In the genomic region with DNA sequence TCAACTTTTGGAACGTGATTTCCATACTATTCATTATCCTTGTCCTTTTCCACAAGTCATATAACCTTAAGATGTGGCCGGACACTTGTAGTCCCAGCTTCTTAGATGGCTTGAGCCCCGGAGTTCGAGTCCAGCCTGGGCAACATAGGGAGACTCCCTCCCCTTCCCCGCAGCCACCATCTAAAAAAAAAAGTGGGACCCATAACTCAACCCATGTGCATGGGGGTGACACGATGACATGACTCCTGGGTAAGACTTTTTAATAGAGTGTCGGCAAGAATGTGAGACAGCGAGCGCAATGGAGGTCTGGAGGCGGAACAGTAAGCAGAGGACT, we compare ENCODE assay signal across 1 cellular context.
TF ChIP-seq lines count a peak whose summit lies in the region.

No MANE protein-coding gene starts in this region.

TF ChIP-seq in K562, 482 proteins besides CTCF, POLR2A, EP300 and RAD21 (continued from another document and continues in another):
- TF ChIP-seq, protein P1, sequence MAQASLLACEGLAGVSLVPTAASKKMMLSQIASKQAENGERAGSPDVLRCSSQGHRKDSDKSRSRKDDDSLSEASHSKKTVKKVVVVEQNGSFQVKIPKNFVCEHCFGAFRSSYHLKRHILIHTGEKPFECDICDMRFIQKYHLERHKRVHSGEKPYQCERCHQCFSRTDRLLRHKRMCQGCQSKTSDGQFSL (CRISPR knock-in tag; IDR thresholded peaks at IDR 0.05) = no peak
- TF ChIP-seq, protein P1 (tag; IDR thresholded peaks at IDR 0.05) = no peak
- no peak for TF ChIP-seq RBM39 (optimal IDR thresholded peaks at IDR 0.05; ENCODE audit: low read depth, low read length)
- TF ChIP-seq, protein P2, sequence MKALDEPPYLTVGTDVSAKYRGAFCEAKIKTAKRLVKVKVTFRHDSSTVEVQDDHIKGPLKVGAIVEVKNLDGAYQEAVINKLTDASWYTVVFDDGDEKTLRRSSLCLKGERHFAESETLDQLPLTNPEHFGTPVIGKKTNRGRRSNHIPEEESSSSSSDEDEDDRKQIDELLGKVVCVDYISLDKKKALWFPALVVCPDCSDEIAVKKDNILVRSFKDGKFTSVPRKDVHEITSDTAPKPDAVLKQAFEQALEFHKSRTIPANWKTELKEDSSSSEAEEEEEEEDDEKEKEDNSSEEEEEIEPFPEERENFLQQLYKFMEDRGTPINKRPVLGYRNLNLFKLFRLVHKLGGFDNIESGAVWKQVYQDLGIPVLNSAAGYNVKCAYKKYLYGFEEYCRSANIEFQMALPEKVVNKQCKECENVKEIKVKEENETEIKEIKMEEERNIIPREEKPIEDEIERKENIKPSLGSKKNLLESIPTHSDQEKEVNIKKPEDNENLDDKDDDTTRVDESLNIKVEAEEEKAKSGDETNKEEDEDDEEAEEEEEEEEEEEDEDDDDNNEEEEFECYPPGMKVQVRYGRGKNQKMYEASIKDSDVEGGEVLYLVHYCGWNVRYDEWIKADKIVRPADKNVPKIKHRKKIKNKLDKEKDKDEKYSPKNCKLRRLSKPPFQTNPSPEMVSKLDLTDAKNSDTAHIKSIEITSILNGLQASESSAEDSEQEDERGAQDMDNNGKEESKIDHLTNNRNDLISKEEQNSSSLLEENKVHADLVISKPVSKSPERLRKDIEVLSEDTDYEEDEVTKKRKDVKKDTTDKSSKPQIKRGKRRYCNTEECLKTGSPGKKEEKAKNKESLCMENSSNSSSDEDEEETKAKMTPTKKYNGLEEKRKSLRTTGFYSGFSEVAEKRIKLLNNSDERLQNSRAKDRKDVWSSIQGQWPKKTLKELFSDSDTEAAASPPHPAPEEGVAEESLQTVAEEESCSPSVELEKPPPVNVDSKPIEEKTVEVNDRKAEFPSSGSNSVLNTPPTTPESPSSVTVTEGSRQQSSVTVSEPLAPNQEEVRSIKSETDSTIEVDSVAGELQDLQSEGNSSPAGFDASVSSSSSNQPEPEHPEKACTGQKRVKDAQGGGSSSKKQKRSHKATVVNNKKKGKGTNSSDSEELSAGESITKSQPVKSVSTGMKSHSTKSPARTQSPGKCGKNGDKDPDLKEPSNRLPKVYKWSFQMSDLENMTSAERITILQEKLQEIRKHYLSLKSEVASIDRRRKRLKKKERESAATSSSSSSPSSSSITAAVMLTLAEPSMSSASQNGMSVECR (CRISPR knock-in tag; IDR thresholded peaks at IDR 0.05) = no peak
- TF ChIP-seq BRD4 (IDR thresholded peaks at IDR 0.05) = no peak
- no peak for TF ChIP-seq POU5F1 (IDR thresholded peaks at IDR 0.05; ENCODE audit: borderline replicate concordance, low read depth, low read length, partially characterized antibody)
- no peak for TF ChIP-seq RNF2 (IDR thresholded peaks at IDR 0.05)
- TF ChIP-seq SMC3 (conservative IDR thresholded peaks at IDR 0.05; ENCODE audit: insufficient read depth, low read depth, low read length) = no peak
- no peak for TF ChIP-seq SREBF1 (IDR thresholded peaks at IDR 0.05; ENCODE audit: borderline replicate concordance, low read depth, low read length)
- no peak for TF ChIP-seq SMAD4 (CRISPR knock-in tag; conservative IDR thresholded peaks at IDR 0.05)
- TF ChIP-seq TBL1XR1 (IDR thresholded peaks at IDR 0.05; ENCODE audit: low read length in 2 of 2) = no peak
- 0 out of 2 replicates have a peak, but pooled peaks have one; percentile 47 for TF ChIP-seq HMG20B (CRISPR knock-in tag; IDR thresholded peaks at IDR 0.05)
- TF ChIP-seq POLR3G (IDR thresholded peaks at IDR 0.05; ENCODE audit: extremely low read depth, insufficient read length, insufficient replicate concordance) = no peak
- no peak for TF ChIP-seq ZBED1 (IDR thresholded peaks at IDR 0.05)
- TF ChIP-seq, protein P3, sequence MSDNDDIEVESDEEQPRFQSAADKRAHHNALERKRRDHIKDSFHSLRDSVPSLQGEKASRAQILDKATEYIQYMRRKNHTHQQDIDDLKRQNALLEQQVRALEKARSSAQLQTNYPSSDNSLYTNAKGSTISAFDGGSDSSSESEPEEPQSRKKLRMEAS (CRISPR knock-in tag; IDR thresholded peaks at IDR 0.05) = peak; percentile 81
- TF ChIP-seq ZFX (CRISPR knock-in tag; IDR thresholded peaks at IDR 0.05) = no peak
- TF ChIP-seq, protein P4, sequence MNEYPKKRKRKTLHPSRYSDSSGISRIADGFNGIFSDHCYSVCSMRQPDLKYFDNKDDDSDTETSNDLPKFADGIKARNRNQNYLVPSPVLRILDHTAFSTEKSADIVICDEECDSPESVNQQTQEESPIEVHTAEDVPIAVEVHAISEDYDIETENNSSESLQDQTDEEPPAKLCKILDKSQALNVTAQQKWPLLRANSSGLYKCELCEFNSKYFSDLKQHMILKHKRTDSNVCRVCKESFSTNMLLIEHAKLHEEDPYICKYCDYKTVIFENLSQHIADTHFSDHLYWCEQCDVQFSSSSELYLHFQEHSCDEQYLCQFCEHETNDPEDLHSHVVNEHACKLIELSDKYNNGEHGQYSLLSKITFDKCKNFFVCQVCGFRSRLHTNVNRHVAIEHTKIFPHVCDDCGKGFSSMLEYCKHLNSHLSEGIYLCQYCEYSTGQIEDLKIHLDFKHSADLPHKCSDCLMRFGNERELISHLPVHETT (CRISPR knock-in tag; conservative IDR thresholded peaks at IDR 0.05 in 1 of 2, IDR thresholded peaks at IDR 0.05 in 1 of 2) = peak in 1 of 2 experiments; percentile 52; a peak in 1 of 4 replicates
- no peak for TF ChIP-seq HDAC1 (IDR thresholded peaks at IDR 0.05)
- no peak for TF ChIP-seq TAF7 (tag; IDR thresholded peaks at IDR 0.05)
- TF ChIP-seq, protein P5, sequence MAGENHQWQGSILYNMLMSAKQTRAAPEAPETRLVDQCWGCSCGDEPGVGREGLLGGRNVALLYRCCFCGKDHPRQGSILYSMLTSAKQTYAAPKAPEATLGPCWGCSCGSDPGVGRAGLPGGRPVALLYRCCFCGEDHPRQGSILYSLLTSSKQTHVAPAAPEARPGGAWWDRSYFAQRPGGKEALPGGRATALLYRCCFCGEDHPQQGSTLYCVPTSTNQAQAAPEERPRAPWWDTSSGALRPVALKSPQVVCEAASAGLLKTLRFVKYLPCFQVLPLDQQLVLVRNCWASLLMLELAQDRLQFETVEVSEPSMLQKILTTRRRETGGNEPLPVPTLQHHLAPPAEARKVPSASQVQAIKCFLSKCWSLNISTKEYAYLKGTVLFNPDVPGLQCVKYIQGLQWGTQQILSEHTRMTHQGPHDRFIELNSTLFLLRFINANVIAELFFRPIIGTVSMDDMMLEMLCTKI (IDR thresholded peaks at IDR 0.05; ENCODE audit: partially characterized antibody) = no peak
- TF ChIP-seq, protein P6, sequence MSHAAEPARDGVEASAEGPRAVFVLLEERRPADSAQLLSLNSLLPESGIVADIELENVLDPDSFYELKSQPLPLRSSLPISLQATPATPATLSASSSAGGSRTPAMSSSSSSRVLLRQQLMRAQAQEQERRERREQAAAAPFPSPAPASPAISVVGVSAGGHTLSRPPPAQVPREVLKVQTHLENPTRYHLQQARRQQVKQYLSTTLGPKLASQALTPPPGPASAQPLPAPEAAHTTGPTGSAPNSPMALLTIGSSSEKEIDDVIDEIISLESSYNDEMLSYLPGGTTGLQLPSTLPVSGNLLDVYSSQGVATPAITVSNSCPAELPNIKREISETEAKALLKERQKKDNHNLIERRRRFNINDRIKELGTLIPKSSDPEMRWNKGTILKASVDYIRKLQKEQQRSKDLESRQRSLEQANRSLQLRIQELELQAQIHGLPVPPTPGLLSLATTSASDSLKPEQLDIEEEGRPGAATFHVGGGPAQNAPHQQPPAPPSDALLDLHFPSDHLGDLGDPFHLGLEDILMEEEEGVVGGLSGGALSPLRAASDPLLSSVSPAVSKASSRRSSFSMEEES (CRISPR knock-in tag; IDR thresholded peaks at IDR 0.05) = no peak
- TF ChIP-seq, protein P7, sequence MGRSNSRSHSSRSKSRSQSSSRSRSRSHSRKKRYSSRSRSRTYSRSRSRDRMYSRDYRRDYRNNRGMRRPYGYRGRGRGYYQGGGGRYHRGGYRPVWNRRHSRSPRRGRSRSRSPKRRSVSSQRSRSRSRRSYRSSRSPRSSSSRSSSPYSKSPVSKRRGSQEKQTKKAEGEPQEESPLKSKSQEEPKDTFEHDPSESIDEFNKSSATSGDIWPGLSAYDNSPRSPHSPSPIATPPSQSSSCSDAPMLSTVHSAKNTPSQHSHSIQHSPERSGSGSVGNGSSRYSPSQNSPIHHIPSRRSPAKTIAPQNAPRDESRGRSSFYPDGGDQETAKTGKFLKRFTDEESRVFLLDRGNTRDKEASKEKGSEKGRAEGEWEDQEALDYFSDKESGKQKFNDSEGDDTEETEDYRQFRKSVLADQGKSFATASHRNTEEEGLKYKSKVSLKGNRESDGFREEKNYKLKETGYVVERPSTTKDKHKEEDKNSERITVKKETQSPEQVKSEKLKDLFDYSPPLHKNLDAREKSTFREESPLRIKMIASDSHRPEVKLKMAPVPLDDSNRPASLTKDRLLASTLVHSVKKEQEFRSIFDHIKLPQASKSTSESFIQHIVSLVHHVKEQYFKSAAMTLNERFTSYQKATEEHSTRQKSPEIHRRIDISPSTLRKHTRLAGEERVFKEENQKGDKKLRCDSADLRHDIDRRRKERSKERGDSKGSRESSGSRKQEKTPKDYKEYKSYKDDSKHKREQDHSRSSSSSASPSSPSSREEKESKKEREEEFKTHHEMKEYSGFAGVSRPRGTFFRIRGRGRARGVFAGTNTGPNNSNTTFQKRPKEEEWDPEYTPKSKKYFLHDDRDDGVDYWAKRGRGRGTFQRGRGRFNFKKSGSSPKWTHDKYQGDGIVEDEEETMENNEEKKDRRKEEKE (IDR thresholded peaks at IDR 0.05; ENCODE audit: borderline replicate concordance in 1 of 2, control insufficient read depth in 1 of 2, low read depth in 2 of 2, low read length in 1 of 2) = no peak
- 0 out of 2 replicates have a peak, but pooled peaks have one; percentile 1 for TF ChIP-seq NR2C2 (CRISPR knock-in tag; IDR thresholded peaks at IDR 0.05)
- no peak for TF ChIP-seq NR2C2 (tag; IDR thresholded peaks at IDR 0.05)
- peak; percentile 20; the same call in 1 of the 2 replicates for TF ChIP-seq NCOR1 (IDR thresholded peaks at IDR 0.05)
- TF ChIP-seq, protein P8, sequence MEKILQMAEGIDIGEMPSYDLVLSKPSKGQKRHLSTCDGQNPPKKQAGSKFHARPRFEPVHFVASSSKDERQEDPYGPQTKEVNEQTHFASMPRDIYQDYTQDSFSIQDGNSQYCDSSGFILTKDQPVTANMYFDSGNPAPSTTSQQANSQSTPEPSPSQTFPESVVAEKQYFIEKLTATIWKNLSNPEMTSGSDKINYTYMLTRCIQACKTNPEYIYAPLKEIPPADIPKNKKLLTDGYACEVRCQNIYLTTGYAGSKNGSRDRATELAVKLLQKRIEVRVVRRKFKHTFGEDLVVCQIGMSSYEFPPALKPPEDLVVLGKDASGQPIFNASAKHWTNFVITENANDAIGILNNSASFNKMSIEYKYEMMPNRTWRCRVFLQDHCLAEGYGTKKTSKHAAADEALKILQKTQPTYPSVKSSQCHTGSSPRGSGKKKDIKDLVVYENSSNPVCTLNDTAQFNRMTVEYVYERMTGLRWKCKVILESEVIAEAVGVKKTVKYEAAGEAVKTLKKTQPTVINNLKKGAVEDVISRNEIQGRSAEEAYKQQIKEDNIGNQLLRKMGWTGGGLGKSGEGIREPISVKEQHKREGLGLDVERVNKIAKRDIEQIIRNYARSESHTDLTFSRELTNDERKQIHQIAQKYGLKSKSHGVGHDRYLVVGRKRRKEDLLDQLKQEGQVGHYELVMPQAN (IDR thresholded peaks at IDR 0.05; ENCODE audit: borderline replicate concordance) = 0 out of 2 replicates have a peak, but pooled peaks have one; percentile 13
- no peak for TF ChIP-seq EZH2 (IDR thresholded peaks at IDR 0.05; ENCODE audit: borderline replicate concordance, low read depth, low read length)
- TF ChIP-seq, protein P9, sequence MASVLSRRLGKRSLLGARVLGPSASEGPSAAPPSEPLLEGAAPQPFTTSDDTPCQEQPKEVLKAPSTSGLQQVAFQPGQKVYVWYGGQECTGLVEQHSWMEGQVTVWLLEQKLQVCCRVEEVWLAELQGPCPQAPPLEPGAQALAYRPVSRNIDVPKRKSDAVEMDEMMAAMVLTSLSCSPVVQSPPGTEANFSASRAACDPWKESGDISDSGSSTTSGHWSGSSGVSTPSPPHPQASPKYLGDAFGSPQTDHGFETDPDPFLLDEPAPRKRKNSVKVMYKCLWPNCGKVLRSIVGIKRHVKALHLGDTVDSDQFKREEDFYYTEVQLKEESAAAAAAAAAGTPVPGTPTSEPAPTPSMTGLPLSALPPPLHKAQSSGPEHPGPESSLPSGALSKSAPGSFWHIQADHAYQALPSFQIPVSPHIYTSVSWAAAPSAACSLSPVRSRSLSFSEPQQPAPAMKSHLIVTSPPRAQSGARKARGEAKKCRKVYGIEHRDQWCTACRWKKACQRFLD (CRISPR knock-in tag; IDR thresholded peaks at IDR 0.05) = no peak
- TF ChIP-seq, protein P10, sequence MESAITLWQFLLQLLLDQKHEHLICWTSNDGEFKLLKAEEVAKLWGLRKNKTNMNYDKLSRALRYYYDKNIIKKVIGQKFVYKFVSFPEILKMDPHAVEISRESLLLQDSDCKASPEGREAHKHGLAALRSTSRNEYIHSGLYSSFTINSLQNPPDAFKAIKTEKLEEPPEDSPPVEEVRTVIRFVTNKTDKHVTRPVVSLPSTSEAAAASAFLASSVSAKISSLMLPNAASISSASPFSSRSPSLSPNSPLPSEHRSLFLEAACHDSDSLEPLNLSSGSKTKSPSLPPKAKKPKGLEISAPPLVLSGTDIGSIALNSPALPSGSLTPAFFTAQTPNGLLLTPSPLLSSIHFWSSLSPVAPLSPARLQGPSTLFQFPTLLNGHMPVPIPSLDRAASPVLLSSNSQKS (CRISPR knock-in tag; IDR thresholded peaks at IDR 0.05) = no peak
- peak; percentile 58 for TF ChIP-seq EHMT2 (IDR thresholded peaks at IDR 0.05)
- peak; percentile 62; the same call in 1 of the 2 replicates for TF ChIP-seq ZNF644 (tag; IDR thresholded peaks at IDR 0.05; ENCODE audit: low read depth)
- no peak for TF ChIP-seq GTF2E2 (tag; IDR thresholded peaks at IDR 0.05)
- no peak for TF ChIP-seq HDAC3 (IDR thresholded peaks at IDR 0.05; ENCODE audit: borderline replicate concordance, partially characterized antibody)
- no peak for TF ChIP-seq ELF4 (CRISPR knock-in tag; IDR thresholded peaks at IDR 0.05)
- peak; percentile 90 for TF ChIP-seq ZNF384 (IDR thresholded peaks at IDR 0.05; ENCODE audit: low read depth, low read length)
- TF ChIP-seq TAF15 (IDR thresholded peaks at IDR 0.05; ENCODE audit: low read depth, low read length) = no peak
